ENCODE assay signal across 23 cellular contexts in genomic region chr12:57760347-57760982, GRCh38. TPM values are rescaled to one million over a fixed set of nuclear protein-coding genes. Genes with fewer than 3 reads are reported as not detected.
"Had no signal": no experiment of that assay in that cellular context is flagged by ENCODE, and none has a peak within 500 bp of the region (broad histone marks: within the 10 kb centered on the region; RNA-seq: fewer than 3 reads in every experiment).

No MANE protein-coding gene starts in this region.

- H3K36me3 ChIP-seq: prostate gland, vagina had no signal

- H3K9me3 Mint-ChIP-seq: activated CD4-positive, alpha-beta memory T cell treated with anti-CD3 and anti-CD28 coated beads for 36 hours; activated naive CD4-positive, alpha-beta T cell treated with anti-CD3 and anti-CD28 coated beads for 36 hours; activated T-helper 2 cell treated with anti-CD3 and anti-CD28 coated beads, Interferon-gamma antibody, Interleukin-2, Interleukin-4, amounts not matched to agents 10 μg/mL and 5 μg/mL and 100 μg/mL, durations not matched to agents 14 hours and 24 hours and 36 hours; memory B cell had no signal

- H3K4me3 ChIP-seq: dorsolateral prefrontal cortex, esophagus muscularis mucosa, left ventricle myocardium inferior, mucosa of descending colon, prostate gland, tibial nerve, vagina had no signal

- H3K27ac Mint-ChIP-seq: activated CD4-positive, alpha-beta memory T cell treated with anti-CD3 and anti-CD28 coated beads for 36 hours; activated CD8-positive, alpha-beta memory T cell treated with anti-CD3 and anti-CD28 coated beads, Interleukin-2, amount 10 ng/mL, durations not matched to agents 7 days and 5 days; activated naive CD4-positive, alpha-beta T cell treated with anti-CD3 and anti-CD28 coated beads for 36 hours; activated T-helper 2 cell treated with anti-CD3 and anti-CD28 coated beads, Interferon-gamma antibody, Interleukin-2, Interleukin-4, amounts not matched to agents 10 μg/mL and 5 μg/mL and 100 μg/mL, durations not matched to agents 14 hours and 24 hours and 36 hours; memory B cell had no signal

- DNase-seq: activated CD4-positive, alpha-beta memory T cell treated with anti-CD3 and anti-CD28 coated beads for 36 hours; activated CD8-positive, alpha-beta memory T cell treated with anti-CD3 and anti-CD28 coated beads, Interleukin-2, amount 10 ng/mL, durations not matched to agents 7 days and 5 days; activated naive CD4-positive, alpha-beta T cell treated with anti-CD3 and anti-CD28 coated beads for 36 hours; activated T-cell treated with anti-CD3 and anti-CD28 coated beads, Interleukin-2, amount 50 U/mL, for 1 hour; dorsolateral prefrontal cortex; kidney; left ventricle myocardium inferior; mucosa of descending colon; naive thymus-derived CD4-positive, alpha-beta T cell; occipital lobe; right cardiac atrium; small intestine; stimulated activated CD4-positive, alpha-beta T cell treated with anti-CD3 and anti-CD28 coated beads, Interleukin-4, amount 100 ng/mL, for 24 hours; stimulated activated naive CD4-positive, alpha-beta T cell treated with Interleukin-2 at 50 U/mL for 16 hours; substantia nigra had no signal

- FAIRE-seq: astrocyte, endometrium, kidney, small intestine had no signal

- ATAC-seq: activated CD8-positive, alpha-beta memory T cell treated with anti-CD3 and anti-CD28 coated beads, Interleukin-2, amount 10 ng/mL, durations not matched to agents 7 days and 5 days; mucosa of descending colon; naive thymus-derived CD4-positive, alpha-beta T cell; right cardiac atrium had no signal

- H3K27ac ChIP-seq: dorsolateral prefrontal cortex, esophagus muscularis mucosa, left ventricle myocardium inferior, prostate gland, tibial nerve, vagina had no signal

- H3K9me3 ChIP-seq: esophagus muscularis mucosa, left ventricle myocardium inferior, mucosa of descending colon, prostate gland, tibial nerve, vagina had no signal

- H3K27me3 Mint-ChIP-seq: activated CD4-positive, alpha-beta memory T cell treated with anti-CD3 and anti-CD28 coated beads for 36 hours had no signal

- H3K4me3 Mint-ChIP-seq: activated CD4-positive, alpha-beta memory T cell treated with anti-CD3 and anti-CD28 coated beads for 36 hours; activated CD8-positive, alpha-beta memory T cell treated with anti-CD3 and anti-CD28 coated beads, Interleukin-2, amount 10 ng/mL, durations not matched to agents 7 days and 5 days; activated naive CD4-positive, alpha-beta T cell treated with anti-CD3 and anti-CD28 coated beads for 36 hours; memory B cell; naive thymus-derived CD4-positive, alpha-beta T cell had no signal

RNA-seq across cellular contexts. Expression of gene CYP27B1, which starts 6.4 kb away (rescaled TPM):
- total RNA-seq: left ventricle myocardium inferior, occipital lobe had no signal
